Comparison of ENCODE assay signal across 8 cellular contexts in the genomic region with DNA sequence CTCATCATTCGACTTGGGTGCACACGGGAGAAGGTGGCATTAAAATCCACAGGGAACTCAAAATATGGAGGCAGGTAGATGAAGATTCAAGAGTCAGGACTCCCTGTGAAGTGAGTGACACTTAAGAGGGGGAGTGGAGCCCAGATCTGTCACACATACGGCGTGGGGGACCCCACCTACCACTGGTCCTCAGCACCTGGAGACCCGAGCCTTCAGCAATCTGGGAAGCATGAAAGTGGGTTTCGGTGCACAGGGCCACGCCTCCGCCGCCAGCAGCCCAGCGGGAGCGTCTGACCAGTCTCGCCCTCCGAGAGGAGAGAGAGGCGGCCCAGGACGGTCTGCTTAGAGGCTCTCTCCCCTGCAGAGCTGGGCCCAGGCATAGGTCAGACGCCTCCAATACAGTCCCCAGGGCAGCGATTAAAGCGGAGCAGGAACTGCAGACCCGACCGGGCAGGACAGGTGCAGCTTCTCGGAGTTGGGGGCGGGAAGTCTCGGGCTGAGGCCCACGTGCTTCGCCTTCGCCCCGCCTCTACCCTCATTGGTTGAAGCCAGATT.
DNase-seq lines count a peak whose midpoint lies in the region; ATAC-seq and TF ChIP-seq lines count a peak whose summit lies in the region.

No MANE protein-coding gene starts in this region.

- peak; percentile 57 for TF ChIP-seq POLR2A in GM15510 (IDR thresholded peaks at IDR 0.05; ENCODE audit: borderline replicate concordance, extremely low read depth, insufficient read length)

- ATAC-seq in RWPE2 (ENCODE audit: low read depth) (peak; percentile 2; the same call in 2 of the 3 replicates), HG02852 (IDR thresholded peaks at IDR 0.05; ENCODE audit: unreplicated experiment) (no peak), GM18519 (IDR thresholded peaks at IDR 0.05; ENCODE audit: low FRiP score, unreplicated experiment) (no peak), GM18870 (IDR thresholded peaks at IDR 0.05; ENCODE audit: unreplicated experiment) (no peak)

- TF ChIP-seq CTCF in RWPE2 (IDR thresholded peaks at IDR 0.05; ENCODE audit: poor library complexity, severe bottlenecking) (no peak), foreskin fibroblast (IDR thresholded peaks at IDR 0.05; ENCODE audit: low read depth, low read length) (no peak), retinal pigment epithelial cell (conservative IDR thresholded peaks at IDR 0.05; ENCODE audit: low read depth, low read length) (no peak)

- H3K4me1 ChIP-seq in RWPE2 (ENCODE audit: insufficient read depth, poor library complexity, severe bottlenecking): no peaks in the 10 kb centered on the region

- H3K27ac ChIP-seq in RWPE2 (ENCODE audit: poor library complexity, severe bottlenecking): no peak overlapping the region

- H3K4me3 ChIP-seq in RWPE2 (ENCODE audit: severe bottlenecking): peak overlapping the region; percentile 30
- peak overlapping the region; percentile 48 to 58 for H3K4me3 ChIP-seq in foreskin fibroblast (ENCODE audit: low read depth in 1 of 2, low read length in 2 of 2)
- peak overlapping the region; percentile 72 for H3K4me3 ChIP-seq in retinal pigment epithelial cell (ENCODE audit: low read length)

- no peaks in the 10 kb centered on the region for H3K9me3 ChIP-seq in RWPE2 (ENCODE audit: severe bottlenecking)

- no peak for DNase-seq in RWPE2 (ENCODE audit: low spot score)
- no peak for DNase-seq in foreskin fibroblast
- DNase-seq in retinal pigment epithelial cell (ENCODE audit: low read depth): no peak
- DNase-seq in HuH-7 (ENCODE audit: low spot score): no peak

- H3K36me3 ChIP-seq in RWPE2 (ENCODE audit: low read depth): no peaks in the 10 kb centered on the region; the same call in 1 of the 2 replicates

- no peaks in the 10 kb centered on the region for H3K27me3 ChIP-seq in RWPE2 (ENCODE audit: insufficient read depth, poor library complexity, severe bottlenecking)
